In the genomic region with DNA sequence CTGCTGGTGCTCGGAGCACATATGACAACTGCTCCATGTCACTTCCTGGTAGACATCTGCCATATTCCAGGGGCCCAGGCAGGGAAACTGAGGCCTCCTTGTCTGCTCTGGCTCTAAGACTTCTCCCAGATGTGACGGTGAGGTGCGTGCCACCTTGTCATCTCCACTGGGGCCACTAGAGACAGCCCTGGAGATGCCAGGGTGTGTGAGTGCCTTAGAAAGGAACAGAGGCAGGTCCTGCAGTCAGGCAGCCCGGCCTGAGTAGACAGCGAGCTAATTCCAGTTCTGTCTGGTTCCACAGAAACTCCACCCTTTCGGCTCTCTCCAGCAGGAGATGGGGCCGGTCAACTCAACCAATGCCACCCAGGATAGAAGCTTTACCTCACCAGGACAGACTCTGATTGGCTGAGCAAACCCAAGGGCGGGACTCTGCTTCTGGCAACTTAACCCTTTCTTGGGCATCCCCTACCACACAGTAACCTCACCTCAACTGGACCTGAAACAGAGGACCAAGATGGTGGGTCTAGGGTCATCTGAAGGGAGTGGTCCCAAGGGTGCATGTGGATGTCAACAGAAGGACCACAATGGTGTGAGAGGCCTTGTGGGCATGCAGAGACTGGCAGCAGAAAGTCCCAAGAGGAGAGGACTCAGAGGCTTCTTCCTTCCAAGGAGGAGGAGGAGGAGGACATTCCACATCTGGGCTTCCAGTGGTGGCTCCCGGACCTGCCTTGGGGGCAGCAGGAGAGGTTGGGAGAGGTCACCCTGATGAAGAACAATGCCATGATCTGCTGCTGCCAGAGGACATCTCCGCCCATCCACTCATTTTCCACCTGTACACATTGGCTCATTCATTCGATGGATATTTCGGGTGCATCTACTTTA, we compare ENCODE assay signal across 8 cellular contexts.
DNase-seq lines count a peak whose midpoint lies in the region; ATAC-seq and TF ChIP-seq lines count a peak whose summit lies in the region.

No MANE protein-coding gene starts in this region.

- peaks cover 0 to 3% of the 10 kb centered on the region in 2 donors for H3K36me3 ChIP-seq in body of pancreas (replicated peaks in 1 of 2; ENCODE audit: insufficient read depth in 1 of 2, low read depth in 2 of 2)

- H3K4me1 ChIP-seq in body of pancreas = peaks cover 32% of the 10 kb centered on the region

- H3K27me3 ChIP-seq in body of pancreas = no peaks in the 10 kb centered on the region

- ATAC-seq in body of pancreas (peak; percentile 54), GM21360 (IDR thresholded peaks at IDR 0.05; ENCODE audit: unreplicated experiment) (no peak), GM21737 (IDR thresholded peaks at IDR 0.05; ENCODE audit: unreplicated experiment) (no peak)

- intact Hi-C loops in body of pancreas (cut with DNase I) = no loop called here

- 62 to 90% methylated on average over 7 to 12 of the region's 12 CpGs for WGBS in body of pancreas, 2 donors

- TF ChIP-seq POLR2A in body of pancreas (IDR thresholded peaks at IDR 0.05) = peak in 2 of 3 donors; percentile 9 to 11

- H3K4me3 ChIP-seq in body of pancreas = no peak overlapping the region

- DNase-seq in AG08395 (ENCODE audit: low spot score) (peak; percentile 59), LHCN-M2 (ENCODE audit: low read depth) (peak; percentile 60), body of pancreas (peak in 3 of 4 donors; percentile 45 to 66 (median 50)), kidney tubule cell (ENCODE audit: low spot score) (peak; percentile 59), HPDE6-E6E7 (ENCODE audit: extremely low spot score) (no peak), NCI-H146 (lab: John Stamatoyannopoulos, UW) (no peak)

- H3K9me3 ChIP-seq in body of pancreas = no peaks in the 10 kb centered on the region

- no peak overlapping the region for H3K27ac ChIP-seq in body of pancreas

- TF ChIP-seq CTCF in body of pancreas (IDR thresholded peaks at IDR 0.05) = no peak

Comparison
In these comparisons a context has a peak if more than half of its experiments do, and no peak if none do; other contexts are left out.
1. DNase-seq: peak in AG08395 (single experiment), LHCN-M2 (single experiment), body of pancreas (3 of 4) and kidney tubule cell (single experiment); none in HPDE6-E6E7 (single experiment) and NCI-H146 (single experiment).